In the genomic region with DNA sequence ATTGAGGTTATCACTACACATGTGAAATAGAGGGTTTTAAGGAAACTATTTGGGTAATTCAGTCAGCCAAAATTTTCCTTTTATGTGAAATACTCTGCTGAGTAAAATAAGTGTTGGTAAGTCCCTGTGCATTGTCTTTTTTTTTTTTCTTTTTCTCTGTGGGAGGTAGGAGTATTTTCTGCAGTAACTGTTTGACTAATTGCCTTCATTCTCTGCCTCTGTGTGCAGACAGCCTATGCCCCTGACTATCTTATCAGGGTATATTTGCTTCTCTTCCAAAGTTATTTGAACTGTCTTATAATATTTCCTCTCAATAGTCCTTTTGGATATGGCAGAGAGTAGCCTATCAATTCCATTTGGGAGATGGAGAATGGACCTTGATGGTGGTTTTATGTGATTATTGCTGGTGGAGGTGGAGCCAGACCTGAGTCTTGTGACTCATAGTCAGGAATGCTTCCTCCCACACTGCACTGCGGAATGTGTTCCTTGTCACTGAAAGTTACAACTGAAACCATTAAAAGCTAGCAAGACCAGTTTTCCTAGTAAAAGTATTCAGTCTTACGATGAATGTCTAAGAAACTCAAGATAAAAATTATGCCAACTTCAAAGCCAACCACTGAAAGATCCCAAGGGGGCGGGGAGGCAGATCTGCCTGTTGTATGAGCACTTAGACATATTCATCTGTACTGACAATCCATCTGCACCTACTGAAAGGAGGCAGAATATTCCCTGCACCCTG, we compare ENCODE assay signal across 10 cellular contexts. TPM values are rescaled to one million over a fixed set of nuclear protein-coding genes. Genes with fewer than 3 reads are reported as not detected.
A peak's percentile ranks its signal among the peaks of the same experiment; 100 is the strongest.
DNase-seq lines count a peak whose midpoint lies in the region; ATAC-seq and TF ChIP-seq lines count a peak whose summit lies in the region.
"Had no signal": no experiment of that assay in that cellular context is flagged by ENCODE, and none has a peak within 500 bp of the region (broad histone marks: within the 10 kb centered on the region; RNA-seq: fewer than 3 reads in every experiment).

No MANE protein-coding gene starts in this region.

- intact Hi-C loops in A673 (cut with micrococcal nuclease; ENCODE audit: unreplicated experiment): no loop called here

- CTCF ChIA-PET in A673 (lab: Charles Lee): no interaction called here

- ATAC-seq in GM19035 (IDR thresholded peaks at IDR 0.05; ENCODE audit: unreplicated experiment): no peak
- ATAC-seq in HG03097 (IDR thresholded peaks at IDR 0.05; ENCODE audit: low FRiP score, unreplicated experiment): no peak

- H3K4me3 ChIP-seq in A673 (ENCODE audit: low read depth, low read length, poor library complexity, severe bottlenecking): no peak overlapping the region

- H3K4me1 Mint-ChIP-seq in mesothelial cell of epicardium: peaks cover 82% of the 10 kb centered on the region

- H3K27ac ChIP-seq in A673 (ENCODE audit: low read depth, low read length, poor library complexity, severe bottlenecking): no peak overlapping the region

- H3K9me3 Mint-ChIP-seq in mesothelial cell of epicardium: no peaks in the 10 kb centered on the region

- H3K27me3 ChIP-seq in A673 (replicated peaks; ENCODE audit: insufficient read depth, low read depth, low read length, poor library complexity): no peaks in the 10 kb centered on the region

- peak overlapping the region; percentile 98 for H3K27ac Mint-ChIP-seq in mesothelial cell of epicardium

- H3K36me3 Mint-ChIP-seq in mesothelial cell of epicardium: no peaks in the 10 kb centered on the region

- H3K4me1 ChIP-seq in A673 (ENCODE audit: insufficient read depth, low read length, poor library complexity, severe bottlenecking): no peaks in the 10 kb centered on the region

- POLR2A ChIA-PET in A673 (lab: Charles Lee; ENCODE audit: low non-redundant PET): no interaction called here

- no peak overlapping the region for H3K4me3 Mint-ChIP-seq in mesothelial cell of epicardium

- no peaks in the 10 kb centered on the region for H3K36me3 ChIP-seq in A673 (ENCODE audit: insufficient read depth, low read length, poor library complexity, severe bottlenecking)

- no TSS peak for BruUV-seq in A673 (replicated peaks; lab: Mats Ljungman, UMichigan)

- DNase-seq in A673 (ENCODE audit: low spot score) (peak; percentile 24), HT-29 (ENCODE audit: low spot score) (peak; percentile 82), dedifferentiated amniotic fluid mesenchymal stem cell (ENCODE audit: extremely low spot score) (peak; percentile 71), mesothelial cell of epicardium (ENCODE audit: low spot score in 2 of 2, unreplicated experiment in 2 of 2) (no peak), GM19238 (ENCODE audit: insufficient read length, low spot score) (no peak), NCI-H128 (lab: John Stamatoyannopoulos, UW; ENCODE audit: unreplicated experiment) (no peak)
- DNase-seq: NCI-H1048 had no signal

- H3K9me3 ChIP-seq in A673 (ENCODE audit: low read depth, low read length, poor library complexity, severe bottlenecking): no peaks in the 10 kb centered on the region

- H3K27me3 Mint-ChIP-seq in mesothelial cell of epicardium (ENCODE audit: low read depth): no peaks in the 10 kb centered on the region

- TF ChIP-seq CTCF in A673 (conservative IDR thresholded peaks at IDR 0.05; ENCODE audit: low read depth, low read length) (no peak), mesothelial cell of epicardium (IDR thresholded peaks at IDR 0.05; ENCODE audit: unreplicated experiment) (no peak)

RNA-seq across cellular contexts. Expression of gene STXBP6, which starts 40.9 kb away (rescaled TPM):
- total RNA-seq in A673 (2021) (5.3 and 6.2 TPM in 2 replicates), mesothelial cell of epicardium (14.5 to 19.2 TPM (median 16.6 TPM) in 3 replicates)
- total RNA-seq in HT-29 (2014; rRNA removed; shearing (Covaris generic)): 10.9 and 12.6 TPM in 2 replicates
- total RNA-seq: mononuclear cell had no signal

Comparison
In these comparisons a context has a peak if more than half of its experiments do, and no peak if none do; other contexts are left out.
1. DNase-seq: peak in A673 (single experiment), HT-29 (single experiment) and dedifferentiated amniotic fluid mesenchymal stem cell (single experiment); none in mesothelial cell of epicardium (0 of 2), GM19238 (single experiment) and NCI-H128 (single experiment).